In the genomic region with DNA sequence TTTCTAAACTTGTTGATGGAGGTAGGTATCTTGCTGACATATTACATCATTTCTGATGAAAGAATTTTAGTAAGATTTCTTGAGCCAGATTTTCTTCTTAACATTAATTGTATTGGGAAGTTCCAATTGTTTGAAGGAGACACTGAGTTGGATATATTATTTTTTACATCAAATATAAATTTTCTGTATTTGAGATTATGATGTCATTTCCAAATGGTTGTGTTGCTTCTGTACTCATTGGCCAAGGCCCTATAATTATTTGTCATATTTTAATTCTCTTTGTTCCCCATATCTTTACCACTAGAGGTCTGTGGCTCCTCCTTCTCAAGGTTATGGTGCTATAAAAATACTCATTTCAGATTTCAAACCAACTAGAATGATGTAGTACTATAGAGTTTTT, we compare ENCODE assay signal across 26 cellular contexts. TPM values are rescaled to one million over a fixed set of nuclear protein-coding genes. Genes with fewer than 3 reads are reported as not detected.
DNase-seq lines count a peak whose midpoint lies in the region; ATAC-seq, FAIRE-seq and TF ChIP-seq lines count a peak whose summit lies in the region.
"Had no signal": no experiment of that assay in that cellular context is flagged by ENCODE, and none has a peak within 500 bp of the region (broad histone marks: within the 10 kb centered on the region; RNA-seq: fewer than 3 reads in every experiment).

No MANE protein-coding gene starts in this region.

- TF ChIP-seq POLR2A in IMR-90 (IDR thresholded peaks at IDR 0.05; ENCODE audit: low read depth, low read length) (no peak), transverse colon (IDR thresholded peaks at IDR 0.05) (no peak)

- no peak overlapping the region for H2AK5ac ChIP-seq in IMR-90 (ENCODE audit: low read depth, low read length)

- H4K20me1 ChIP-seq in IMR-90 (ENCODE audit: insufficient read depth, low read length): no peaks in the 10 kb centered on the region

- H3K9ac ChIP-seq in IMR-90 (ENCODE audit: low read depth, low read length): no peak overlapping the region
- no peak overlapping the region for H3K9ac ChIP-seq in muscle layer of colon (ENCODE audit: low read length)

- H2BK20ac ChIP-seq in IMR-90 (ENCODE audit: low read depth, low read length): peak overlapping the region; percentile 86

- peak overlapping the region; percentile 10; the same call in 1 of the 2 replicates for H3K4ac ChIP-seq in IMR-90 (ENCODE audit: low read depth, low read length)

- H4K8ac ChIP-seq in IMR-90 (ENCODE audit: low read depth in 2 of 2, low read length in 2 of 2): peak overlapping the region; percentile 74 to 77; a peak in 3 of 4 replicates

- H3K23ac ChIP-seq in IMR-90 (ENCODE audit: low read depth, low read length): peak overlapping the region; percentile 39; the same call in 1 of the 2 replicates

- H3K18ac ChIP-seq in IMR-90 (ENCODE audit: low read depth, low read length): peak overlapping the region; percentile 48

- H4K91ac ChIP-seq in IMR-90 (ENCODE audit: insufficient read depth, low read depth, low read length): peak overlapping the region; percentile 0; the same call in 1 of the 2 replicates

- H3K9me3 ChIP-seq in IMR-90 (ENCODE audit: control insufficient read depth, insufficient read depth, low read length) (no peaks in the 10 kb centered on the region), muscle layer of colon (ENCODE audit: low read length) (no peaks in the 10 kb centered on the region), transverse colon (no peaks in the 10 kb centered on the region)
- H3K9me3 ChIP-seq: ovary had no signal

- peak overlapping the region; percentile 67; the same call in 1 of the 2 replicates for H4K5ac ChIP-seq in IMR-90 (ENCODE audit: low read depth, low read length)

- H2BK5ac ChIP-seq in IMR-90 (ENCODE audit: low read depth, low read length, poor library complexity, severe bottlenecking): peak overlapping the region; percentile 94

- FAIRE-seq in colon (lab: Jason Lieb, UNC): peak; percentile 24
- FAIRE-seq: G401.6, GM18507, RCC 7860 had no signal

- H3K56ac ChIP-seq in IMR-90 (ENCODE audit: extremely low read depth, insufficient read depth, low read length): no peak overlapping the region

- H3K4me1 ChIP-seq in IMR-90 (ENCODE audit: control insufficient read depth, insufficient read depth, low read length) (peaks cover 29% of the 10 kb centered on the region), muscle layer of colon (ENCODE audit: insufficient read depth, low read length) (peaks cover 74% of the 10 kb centered on the region), transverse colon (peaks cover 0 to 37% (median 7%) of the 10 kb centered on the region in 4 donors)

- no peak for TF ChIP-seq EP300 in transverse colon (IDR thresholded peaks at IDR 0.05; ENCODE audit: low read depth)

- dilution Hi-C loops in IMR-90 (cut with HindIII; ENCODE audit: low sequenced_read_pairs, unreplicated experiment): no loop called here

- H2BK15ac ChIP-seq in IMR-90 (ENCODE audit: low read depth, low read length): 0 out of 3 replicates have a peak overlapping the region, but pooled peaks have one; percentile 99

- DNase-seq in IMR-90: no peak
- DNase-seq in transverse colon: no peak
- DNase-seq in GOT3 (lab: John Stamatoyannopoulos, UW): no peak
- DNase-seq in NCI-H524 treated with DMSO at 0.1 percent for 48 hours (lab: John Stamatoyannopoulos, UW): no peak
- DNase-seq: activated CD4-positive, alpha-beta T cell treated with anti-CD3 and anti-CD28 coated beads for 4 hours; activated naive CD4-positive, alpha-beta T cell treated with anti-CD3 and anti-CD28 coated beads, Interleukin-2, amount 10 ng/mL, durations not matched to agents 7 days and 5 days; CD4-positive, CD25-positive, alpha-beta regulatory T cell; DMS 273 treated with DMSO at 0.1 percent for 48 hours; effector memory CD4-positive, alpha-beta T cell; H7; KG1; kidney glomerular epithelial cell; natural killer cell; NCI-H1436 treated with DMSO at 0.1 percent for 48 hours; NCI-H2171; NCI-H526; ovary; stimulated activated naive B cell treated with anti-CD40 and anti-IgM and Interleukin-4, amounts not matched to agents 10 μg/mL and 1 μg/mL and 100 μg/mL, for 72 hours; T-helper 17 cell had no signal

- in situ Hi-C loops in IMR-90 (cut with MboI; ENCODE audit: low sequenced_read_pairs): no loop called here
- in situ Hi-C loops in transverse colon (cut with MboI; ENCODE audit: low pct_ligation_motif_present in 1 of 4, low pct_unique_long_range_greater_than_20kb in 1 of 4, low sequenced_read_pairs in 3 of 4): no loop called here

- H3K27ac ChIP-seq in IMR-90 (ENCODE audit: insufficient read depth, low read length): peak overlapping the region; percentile 61; the same call in 1 of the 2 replicates
- peak overlapping the region; percentile 84 for H3K27ac ChIP-seq in muscle layer of colon (ENCODE audit: low read depth, low read length)
- peak overlapping the region; percentile 71 to 75 (median 72) for H3K27ac ChIP-seq in transverse colon
- H3K27ac ChIP-seq: ovary had no signal

- H3K79me1 ChIP-seq in IMR-90 (ENCODE audit: low read depth in 1 of 2, low read length in 2 of 2): peaks cover 12 to 50% of the 10 kb centered on the region in 2 experiments

- H3K14ac ChIP-seq in IMR-90 (replicated peaks; ENCODE audit: low read depth, low read length): peak overlapping the region; percentile 56

- TF ChIP-seq RAD21 in IMR-90 (IDR thresholded peaks at IDR 0.05; ENCODE audit: low read length): no peak

- no peaks in the 10 kb centered on the region for H3K36me3 ChIP-seq in IMR-90 (ENCODE audit: control insufficient read depth, insufficient read depth, low read length)
- no peaks in the 10 kb centered on the region for H3K36me3 ChIP-seq in muscle layer of colon (ENCODE audit: insufficient read depth, low read length)
- no peaks in the 10 kb centered on the region for H3K36me3 ChIP-seq in transverse colon
- H3K36me3 ChIP-seq: ovary had no signal

- H3K9me1 ChIP-seq in IMR-90 (ENCODE audit: insufficient read depth, low read length): peaks cover 4% of the 10 kb centered on the region

- ATAC-seq in IMR-90 (ENCODE audit: low read depth) (no peak), HG03159 (IDR thresholded peaks at IDR 0.05; ENCODE audit: unreplicated experiment) (no peak)
- ATAC-seq: natural killer cell; sciatic nerve; stimulated activated naive B cell treated with anti-CD40 and anti-IgM and Interleukin-4, amounts not matched to agents 10 μg/mL and 1 μg/mL and 100 μg/mL, for 72 hours; T-helper 17 cell had no signal

- BruUV-seq in IMR-90 (replicated peaks; lab: Mats Ljungman, UMichigan): no TSS peak

- CTCF ChIA-PET in IMR-90 (lab: Yijun Ruan, JAX): no interaction called here

- H3K27me3 ChIP-seq in IMR-90 (ENCODE audit: control insufficient read depth, insufficient read depth, low read length): no peaks in the 10 kb centered on the region
- H3K27me3 ChIP-seq in muscle layer of colon (ENCODE audit: control insufficient read depth in 1 of 2, insufficient read depth in 2 of 2, low read length in 2 of 2): no peaks in the 10 kb centered on the region
- no peaks in the 10 kb centered on the region for H3K27me3 ChIP-seq in transverse colon
- H3K27me3 ChIP-seq: ovary had no signal

- H3K4me3 ChIP-seq in IMR-90 (ENCODE audit: insufficient read depth, low read depth, low read length) (no peak overlapping the region), muscle layer of colon (ENCODE audit: low read depth in 1 of 2, low read length in 2 of 2) (no peak overlapping the region), transverse colon (no peak overlapping the region)
- H3K4me3 ChIP-seq: ovary had no signal

- intact Hi-C loops in IMR-90 (cut with micrococcal nuclease): no loop called here
- intact Hi-C loops in transverse colon (cut with DNase I; ENCODE audit: low total_unique reads): no loop called here

- POLR2A ChIA-PET in IMR-90 (lab: Charles Lee; ENCODE audit: unreplicated experiment): interaction anchor here (1.2 kb wide), 1 partner anchor 40 kb away, joined by 4 read pairs; no protein-coding TSS in a partner anchor

- no peak overlapping the region for H2AK9ac ChIP-seq in IMR-90 (replicated peaks; ENCODE audit: low read depth, low read length, poor library complexity)

- no peak for TF ChIP-seq CTCF in IMR-90 (conservative IDR thresholded peaks at IDR 0.05; ENCODE audit: low read depth, low read length)
- peak in 1 of 5 experiments; percentile 12 for TF ChIP-seq CTCF in transverse colon (IDR thresholded peaks at IDR 0.05)

- peak overlapping the region; percentile 88; the same call in 1 of the 2 replicates for H3K4me2 ChIP-seq in IMR-90 (ENCODE audit: low read depth, low read length)

- no peak overlapping the region for H2AFZ ChIP-seq in IMR-90 (replicated peaks; ENCODE audit: low read length, poor library complexity)

- H2BK120ac ChIP-seq in IMR-90 (ENCODE audit: low read depth, low read length): peak overlapping the region; percentile 72

TF ChIP-seq in IMR-90, 13 proteins besides CTCF, POLR2A, EP300 and RAD21:
- TF ChIP-seq CHD1 (IDR thresholded peaks at IDR 0.05; ENCODE audit: low read depth, low read length) (no peak), CEBPB (IDR thresholded peaks at IDR 0.05; ENCODE audit: low read depth, low read length) (peak; percentile 31; the same call in 1 of the 2 replicates), MAZ (IDR thresholded peaks at IDR 0.05; ENCODE audit: borderline replicate concordance, low read depth, low read length) (no peak), MAFK (IDR thresholded peaks at IDR 0.05; ENCODE audit: low read depth, low read length) (no peak), MXI1 (IDR thresholded peaks at IDR 0.05; ENCODE audit: borderline replicate concordance, low read depth, low read length) (no peak)
- TF ChIP-seq, protein P1, sequence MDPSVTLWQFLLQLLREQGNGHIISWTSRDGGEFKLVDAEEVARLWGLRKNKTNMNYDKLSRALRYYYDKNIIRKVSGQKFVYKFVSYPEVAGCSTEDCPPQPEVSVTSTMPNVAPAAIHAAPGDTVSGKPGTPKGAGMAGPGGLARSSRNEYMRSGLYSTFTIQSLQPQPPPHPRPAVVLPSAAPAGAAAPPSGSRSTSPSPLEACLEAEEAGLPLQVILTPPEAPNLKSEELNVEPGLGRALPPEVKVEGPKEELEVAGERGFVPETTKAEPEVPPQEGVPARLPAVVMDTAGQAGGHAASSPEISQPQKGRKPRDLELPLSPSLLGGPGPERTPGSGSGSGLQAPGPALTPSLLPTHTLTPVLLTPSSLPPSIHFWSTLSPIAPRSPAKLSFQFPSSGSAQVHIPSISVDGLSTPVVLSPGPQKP (IDR thresholded peaks at IDR 0.05; ENCODE audit: borderline replicate concordance, low read depth, low read length): no peak

RNA-seq across cellular contexts. Expression of gene ITGA1, which starts 53.4 kb away (rescaled TPM):
- total RNA-seq in IMR-90 (2012; rRNA removed) (74.4 and 95.2 TPM in 2 replicates), transverse colon (10 to 100 TPM; 42.6 to 83.2 (median 48.0) TPM)
- polyA plus RNA-seq in IMR-90 (2012; rRNA removed): 17.5 and 22.3 TPM in 2 replicates
- polyA plus RNA-seq in IMR-90 (2012; cell fraction: cytosol; rRNA removed): 4.4 and 10.5 TPM in 2 replicates
- 5.5 and 36.2 TPM in 2 replicates for polyA plus RNA-seq in IMR-90 (2012; cell fraction: nucleus; rRNA removed; ENCODE audit: low replicate concordance)
- polyA plus RNA-seq: CD4-positive, CD25-positive, alpha-beta regulatory T cell had no signal

RNA-seq across cellular contexts. Expression of gene PELO, which starts 53.4 kb away (rescaled TPM):
- total RNA-seq in IMR-90 (2012; rRNA removed) (48.9 and 49.7 TPM in 2 replicates), transverse colon (10 to 100 TPM; 10.1 to 62.3 (median 16.8) TPM)
- polyA plus RNA-seq in IMR-90 (2012; rRNA removed): 42.4 and 43.7 TPM in 2 replicates
- polyA plus RNA-seq in IMR-90 (2012; cell fraction: cytosol; rRNA removed): 34.3 and 38.4 TPM in 2 replicates
- 32.6 and 34.9 TPM in 2 replicates for polyA plus RNA-seq in IMR-90 (2012; cell fraction: nucleus; rRNA removed; ENCODE audit: low replicate concordance)
